25 cellular contexts compared by ENCODE assay signal in genomic region chr21:45699251-45699942, GRCh38. TPM values are rescaled to one million over a fixed set of nuclear protein-coding genes. Genes with fewer than 3 reads are reported as not detected.
A peak's percentile ranks its signal among the peaks of the same experiment; 100 is the strongest.
DNase-seq lines count a peak whose midpoint lies in the region; ATAC-seq and TF ChIP-seq lines count a peak whose summit lies in the region.
"Had no signal": no experiment of that assay in that cellular context is flagged by ENCODE, and none has a peak within 500 bp of the region (broad histone marks: within the 10 kb centered on the region; RNA-seq: fewer than 3 reads in every experiment).

No MANE protein-coding gene starts in this region.

- H3K4me1 Mint-ChIP-seq in activated T-cell treated with anti-CD3 and anti-CD28 coated beads, Interleukin-2, amount 50 U/mL, for 72 hours (ENCODE audit: low read depth): peaks cover 34% of the 10 kb centered on the region
- H3K4me1 Mint-ChIP-seq in CD4-positive, alpha-beta memory T cell: peaks cover 10 to 20% (median 13%) of the 10 kb centered on the region in 4 donors
- peaks cover 7 to 42% (median 28%) of the 10 kb centered on the region in 7 donors for H3K4me1 Mint-ChIP-seq in naive thymus-derived CD4-positive, alpha-beta T cell

- peaks cover 2 to 4% of the 10 kb centered on the region in 2 donors for H3K9me3 Mint-ChIP-seq in activated T-cell treated with anti-CD3 and anti-CD28 coated beads, Interleukin-2, amount 50 U/mL, for 72 hours
- H3K9me3 Mint-ChIP-seq in CD4-positive, alpha-beta memory T cell: peaks cover 0 to 3% (median 0%) of the 10 kb centered on the region in 8 donors
- peaks cover 0 to 11% (median 3%) of the 10 kb centered on the region in 11 donors for H3K9me3 Mint-ChIP-seq in naive thymus-derived CD4-positive, alpha-beta T cell

- TF ChIP-seq CTCF in VCaP (conservative IDR thresholded peaks at IDR 0.05): no peak

- CTCF ChIA-PET in CD4-positive, alpha-beta memory T cell (lab: Charles Lee; ENCODE audit: partially characterized antibody): interaction anchor here (1.3 kb wide), 1 partner anchor 143 kb away, joined by 3 read pairs; no protein-coding TSS in a partner anchor
- CTCF ChIA-PET in naive thymus-derived CD4-positive, alpha-beta T cell (lab: Charles Lee): no interaction called here

- DNase-seq in activated T-cell treated with anti-CD3 and anti-CD28 coated beads, Interleukin-2, amount 50 U/mL, for 72 hours: peak; percentile 18 to 45
- no peak for DNase-seq in activated T-cell treated with anti-CD3 and anti-CD28 coated beads for 4 hours
- peak in 3 of 5 donors; percentile 15 to 22 (median 18) for DNase-seq in CD4-positive, alpha-beta memory T cell
- DNase-seq in naive thymus-derived CD4-positive, alpha-beta T cell: peak in 5 of 9 donors; percentile 16 to 40 (median 23)
- DNase-seq in MV-4-11 (lab: John Stamatoyannopoulos, UW): no peak
- no peak for DNase-seq in middle frontal gyrus (ENCODE audit: extremely low spot score, low spot score)
- DNase-seq: ACHN; activated effector memory CD4-positive, alpha-beta T cell treated with anti-CD3 and anti-CD28 coated beads, Interleukin-2, amount 50 U/mL, for 16 hours; DMS79; effector CD4-positive, alpha-beta T cell; erythroblast; gastrocnemius medialis; KG1; NCI-H1694 treated with DMSO at 0.1 percent for 48 hours; NCI-H2227 treated with DMSO at 0.1 percent for 48 hours; NCI-H82; nucleus accumbens; OCI-M1; testis had no signal

- intact Hi-C loops in CD4-positive, alpha-beta memory T cell (cut with micrococcal nuclease): no loop called here
- intact Hi-C loops in naive thymus-derived CD4-positive, alpha-beta T cell (cut with micrococcal nuclease): loop anchor here in 1 of 2 donors (5.0 kb wide), 1 partner anchor 68 kb away; no protein-coding TSS in a partner anchor

- H3K27me3 ChIP-seq in CD4-positive, alpha-beta memory T cell (ENCODE audit: insufficient read depth, low read length): no peaks in the 10 kb centered on the region
- H3K27me3 ChIP-seq in naive thymus-derived CD4-positive, alpha-beta T cell (ENCODE audit: control insufficient read depth in 2 of 2, insufficient read depth in 2 of 2, low read length in 2 of 2): no peaks in the 10 kb centered on the region
- H3K27me3 ChIP-seq: gastrocnemius medialis, testis had no signal

- H3K4me3 ChIP-seq in CD4-positive, alpha-beta memory T cell (ENCODE audit: low read length in 2 of 2): no peak overlapping the region
- H3K4me3 ChIP-seq in naive thymus-derived CD4-positive, alpha-beta T cell (ENCODE audit: low read length): no peak overlapping the region
- H3K4me3 ChIP-seq: gastrocnemius medialis, HAP-1, lung, smooth muscle cell, testis had no signal

- POLR2A ChIA-PET in CD4-positive, alpha-beta memory T cell (lab: Charles Lee; ENCODE audit: partially characterized antibody): interaction anchor here (1.0 kb wide), 1 partner anchor 69 kb away, joined by 4 read pairs; no protein-coding TSS in a partner anchor
- POLR2A ChIA-PET in naive thymus-derived CD4-positive, alpha-beta T cell (lab: Charles Lee): interaction anchor here (0.6 kb wide), 1 partner anchor 54 kb away, joined by 3 read pairs; no protein-coding TSS in a partner anchor

- no peak overlapping the region for H3K27ac ChIP-seq in CD4-positive, alpha-beta memory T cell (ENCODE audit: low read depth, low read length)
- H3K27ac ChIP-seq in VCaP: peak overlapping the region; percentile 25
- no peak overlapping the region for H3K27ac ChIP-seq in naive thymus-derived CD4-positive, alpha-beta T cell (ENCODE audit: low read depth, low read length)
- H3K27ac ChIP-seq: gastrocnemius medialis, testis had no signal

- H3K9me3 ChIP-seq in CD4-positive, alpha-beta memory T cell (ENCODE audit: control insufficient read depth in 1 of 2, low read length in 2 of 2): no peaks in the 10 kb centered on the region
- H3K9me3 ChIP-seq in naive thymus-derived CD4-positive, alpha-beta T cell (ENCODE audit: control insufficient read depth in 2 of 3, low read length in 3 of 3): no peaks in the 10 kb centered on the region
- H3K9me3 ChIP-seq: gastrocnemius medialis, HAP-1, testis had no signal

- H3K36me3 ChIP-seq in CD4-positive, alpha-beta memory T cell (ENCODE audit: insufficient read depth, low read length): no peaks in the 10 kb centered on the region
- no peaks in the 10 kb centered on the region for H3K36me3 ChIP-seq in naive thymus-derived CD4-positive, alpha-beta T cell (ENCODE audit: control insufficient read depth in 2 of 3, insufficient read depth in 3 of 3, low read length in 3 of 3)
- H3K36me3 ChIP-seq: gastrocnemius medialis, HAP-1 had no signal

- peaks cover 10 to 17% of the 10 kb centered on the region in 2 donors for H3K36me3 Mint-ChIP-seq in activated T-cell treated with anti-CD3 and anti-CD28 coated beads, Interleukin-2, amount 50 U/mL, for 72 hours (ENCODE audit: insufficient read depth in 2 of 2)
- H3K36me3 Mint-ChIP-seq in CD4-positive, alpha-beta memory T cell: peaks cover 0 to 4% of the 10 kb centered on the region in 2 donors
- peaks cover 0 to 21% (median 5%) of the 10 kb centered on the region in 5 donors for H3K36me3 Mint-ChIP-seq in naive thymus-derived CD4-positive, alpha-beta T cell

- H3K27me3 Mint-ChIP-seq in activated T-cell treated with anti-CD3 and anti-CD28 coated beads, Interleukin-2, amount 50 U/mL, for 72 hours (ENCODE audit: low read depth): no peaks in the 10 kb centered on the region
- H3K27me3 Mint-ChIP-seq in CD4-positive, alpha-beta memory T cell: no peaks in the 10 kb centered on the region
- H3K27me3 Mint-ChIP-seq in naive thymus-derived CD4-positive, alpha-beta T cell: no peaks in the 10 kb centered on the region

- H3K4me3 Mint-ChIP-seq in activated T-cell treated with anti-CD3 and anti-CD28 coated beads, Interleukin-2, amount 50 U/mL, for 72 hours: peak overlapping the region; percentile 54 to 77
- peak overlapping the region in 3 of 8 donors; percentile 8 to 39 (median 37) for H3K4me3 Mint-ChIP-seq in CD4-positive, alpha-beta memory T cell
- H3K4me3 Mint-ChIP-seq in naive thymus-derived CD4-positive, alpha-beta T cell: peak overlapping the region in 9 of 10 donors; percentile 8 to 69 (median 40)

- ATAC-seq in activated T-cell treated with anti-CD3 and anti-CD28 coated beads, Interleukin-2, amount 50 U/mL, for 72 hours (replicated peaks in 1 of 2): peak; percentile 75 to 83
- ATAC-seq in naive thymus-derived CD4-positive, alpha-beta T cell: peak; percentile 58
- ATAC-seq in GM18511 (IDR thresholded peaks at IDR 0.05; ENCODE audit: unreplicated experiment): no peak
- ATAC-seq: gastrocnemius medialis had no signal

- peak overlapping the region; percentile 91 for H3K27ac Mint-ChIP-seq in activated T-cell treated with anti-CD3 and anti-CD28 coated beads, Interleukin-2, amount 50 U/mL, for 72 hours
- peak overlapping the region in 3 of 7 donors; percentile 29 to 77 (median 34) for H3K27ac Mint-ChIP-seq in CD4-positive, alpha-beta memory T cell
- H3K27ac Mint-ChIP-seq in naive thymus-derived CD4-positive, alpha-beta T cell: peak overlapping the region in 8 of 9 donors; percentile 20 to 91 (median 69)

- H3K4me1 ChIP-seq in CD4-positive, alpha-beta memory T cell (ENCODE audit: insufficient read depth, low read length): peaks cover 12% of the 10 kb centered on the region
- H3K4me1 ChIP-seq in naive thymus-derived CD4-positive, alpha-beta T cell (ENCODE audit: control insufficient read depth in 2 of 2, insufficient read depth in 2 of 2, low read length in 2 of 2): peaks cover 0 to 13% of the 10 kb centered on the region in 2 donors
- H3K4me1 ChIP-seq: gastrocnemius medialis, HAP-1, testis had no signal

RNA-seq across cellular contexts. Expression of gene PCBP3, which starts 55.9 kb away (rescaled TPM):
- 10 to 100 TPM; 20.2 to 24.1 TPM for total RNA-seq in activated T-cell treated with anti-CD3 and anti-CD28 coated beads, Interleukin-2, amount 50 U/mL, for 72 hours
- total RNA-seq in CD4-positive, alpha-beta memory T cell: 1 to 10 TPM in 1 of 2 experiments, under 1 TPM in 1; 0.99 to 1.6 TPM
- polyA plus RNA-seq in CD4-positive, alpha-beta memory T cell: 1 to 10 TPM in 1 of 2 donors, under 1 TPM in 1; 0.36 to 1.1 TPM
- total RNA-seq in naive thymus-derived CD4-positive, alpha-beta T cell: 1 to 10 TPM; 1.2 to 5.2 (median 4.0) TPM
- polyA plus RNA-seq in naive thymus-derived CD4-positive, alpha-beta T cell: 1 to 10 TPM; 1.5 to 1.6 TPM
- total RNA-seq: HT-29 had no signal

Comparison
In these comparisons a context has a peak if more than half of its experiments do, and no peak if none do; other contexts are left out.
1. DNase-seq: peak in activated T-cell treated with anti-CD3 and anti-CD28 coated beads, Interleukin-2, amount 50 U/mL, for 72 hours (2 of 2), CD4-positive, alpha-beta memory T cell (3 of 5) and naive thymus-derived CD4-positive, alpha-beta T cell (5 of 9); none in activated T-cell treated with anti-CD3 and anti-CD28 coated beads for 4 hours (single experiment), MV-4-11 (single experiment) and middle frontal gyrus (single experiment).